Comparison of ENCODE assay signal across 8 cellular contexts in genomic region chr14:59632381-59632780, GRCh38. TPM values are rescaled to one million over a fixed set of nuclear protein-coding genes. Genes with fewer than 3 reads are reported as not detected.
DNase-seq lines count a peak whose midpoint lies in the region; ATAC-seq and TF ChIP-seq lines count a peak whose summit lies in the region.

No MANE protein-coding gene starts in this region.

- no peak overlapping the region for H3K9ac ChIP-seq in DND-41 (ENCODE audit: low read depth, low read length)

- no peaks in the 10 kb centered on the region for H3K4me1 ChIP-seq in DND-41 (ENCODE audit: insufficient read depth, low read length)
- no peaks in the 10 kb centered on the region for H3K4me1 ChIP-seq in uterus

- no peaks in the 10 kb centered on the region for H3K9me3 Mint-ChIP-seq in endothelial cell (ENCODE audit: unreplicated experiment)

- no peak overlapping the region for H2AFZ ChIP-seq in DND-41 (ENCODE audit: low read depth, low read length)

- DNase-seq in DND-41, result peak; percentile 8
- DNase-seq in H7, result peak; percentile 69
- peak; percentile 12 for DNase-seq in NCI-H510A (lab: John Stamatoyannopoulos, UW)
- DNase-seq in endothelial cell (ENCODE audit: low spot score), result peak; percentile 60
- peak; percentile 13 for DNase-seq in renal cortical epithelial cell (ENCODE audit: low read depth)
- DNase-seq in effector CD4-positive, alpha-beta T cell, result no peak
- DNase-seq in activated effector memory CD4-positive, alpha-beta T cell treated with Interleukin-2 at 50 U/mL for 16 hours, result no peak
- DNase-seq in uterus, result no peak

- no peak for ATAC-seq in DND-41 (ENCODE audit: insufficient read depth, low read depth)

- H3K27ac ChIP-seq in DND-41 (ENCODE audit: low read length) (no peak overlapping the region), uterus (no peak overlapping the region)

- H3K27me3 ChIP-seq in DND-41 (ENCODE audit: insufficient read depth, low read length, poor library complexity) (no peaks in the 10 kb centered on the region), H7 (ENCODE audit: control insufficient read depth, insufficient read depth, low read length) (peaks cover 19% of the 10 kb centered on the region), uterus (peaks cover 0 to 8% of the 10 kb centered on the region in 2 donors)

- H4K20me1 ChIP-seq in DND-41 (ENCODE audit: insufficient read depth, low read length), result no peaks in the 10 kb centered on the region

- H3K4me2 ChIP-seq in DND-41 (ENCODE audit: insufficient read depth, low read length), result no peak overlapping the region

- H3K4me3 ChIP-seq in DND-41 (ENCODE audit: low read depth in 1 of 2, low read length in 2 of 2), result no peak overlapping the region
- H3K4me3 ChIP-seq in H7 (ENCODE audit: insufficient read depth, low read depth, low read length), result no peak overlapping the region
- H3K4me3 ChIP-seq in uterus, result no peak overlapping the region

- no peak overlapping the region for H3K4me3 Mint-ChIP-seq in endothelial cell (ENCODE audit: unreplicated experiment)

- H3K36me3 Mint-ChIP-seq in endothelial cell (ENCODE audit: low read depth, unreplicated experiment), result no peaks in the 10 kb centered on the region

- H3K4me1 Mint-ChIP-seq in endothelial cell (ENCODE audit: unreplicated experiment), result no peaks in the 10 kb centered on the region

- no peaks in the 10 kb centered on the region for H3K9me3 ChIP-seq in DND-41 (ENCODE audit: insufficient read depth, low read length, severe bottlenecking)
- no peaks in the 10 kb centered on the region for H3K9me3 ChIP-seq in uterus

- TF ChIP-seq CTCF in DND-41 (IDR thresholded peaks at IDR 0.05; ENCODE audit: borderline replicate concordance, extremely low read depth, low read length, poor library complexity, severe bottlenecking), result peak; percentile 60
- TF ChIP-seq CTCF in endothelial cell (IDR thresholded peaks at IDR 0.05; ENCODE audit: unreplicated experiment), result peak; percentile 56
- TF ChIP-seq CTCF in uterus (IDR thresholded peaks at IDR 0.05), result peak in 1 of 4 experiments; percentile 14

- H3K36me3 ChIP-seq in DND-41 (ENCODE audit: insufficient read depth, low read length) (no peaks in the 10 kb centered on the region), H7 (replicated peaks; ENCODE audit: control insufficient read depth, insufficient read depth, low read length) (no peaks in the 10 kb centered on the region), uterus (no peaks in the 10 kb centered on the region)

- no peak for TF ChIP-seq POLR2A in uterus (IDR thresholded peaks at IDR 0.05)

- intact Hi-C loops in uterus (cut with DNase I; ENCODE audit: low total_unique reads), result no loop called here

- peaks cover 8% of the 10 kb centered on the region for H3K27me3 Mint-ChIP-seq in endothelial cell (ENCODE audit: unreplicated experiment)

- H3K27ac Mint-ChIP-seq in endothelial cell (ENCODE audit: unreplicated experiment), result no peak overlapping the region

- no peaks in the 10 kb centered on the region for H3K79me2 ChIP-seq in DND-41 (ENCODE audit: insufficient read depth, low read length)

RNA-seq across cellular contexts. Expression of gene CCDC175, which starts 55.8 kb away (rescaled TPM):
- total RNA-seq in H7 (2014; rRNA removed; shearing (Covaris generic)), result not detected in 2 replicates
- not detected for total RNA-seq in endothelial cell (ENCODE audit: unreplicated experiment)
- not detected in 2 replicates for total RNA-seq in renal cortical epithelial cell
- total RNA-seq in uterus, result under 1 TPM in 1 of 4 donors, not detected in 3; 0.41 TPM

Comparison
In these comparisons a context has a peak if more than half of its experiments do, and no peak if none do; other contexts are left out.
1. DNase-seq: peak in DND-41 (single experiment), H7 (single experiment), NCI-H510A (single experiment), endothelial cell (single experiment) and renal cortical epithelial cell (single experiment); none in effector CD4-positive, alpha-beta T cell (single experiment), activated effector memory CD4-positive, alpha-beta T cell treated with Interleukin-2 at 50 U/mL for 16 hours (single experiment) and uterus (0 of 2).